Comparison of ENCODE assay signal across 18 cellular contexts in genomic region chr6:14373648-14374437, GRCh38.
"Had no signal": no experiment of that assay in that cellular context is flagged by ENCODE, and none has a peak within 500 bp of the region (broad histone marks: within the 10 kb centered on the region; RNA-seq: fewer than 3 reads in every experiment).

No MANE protein-coding gene starts in this region.

- H3K36me3 ChIP-seq: ascending aorta, left ventricle myocardium inferior, thyroid gland had no signal

- H3K4me3 ChIP-seq: ascending aorta, left ventricle myocardium inferior, thyroid gland had no signal

- H3K4me1 Mint-ChIP-seq: neural crest cell had no signal

- H3K27ac Mint-ChIP-seq: activated naive CD4-positive, alpha-beta T cell treated with anti-CD3 and anti-CD28 coated beads, Interleukin-2, amount 10 ng/mL, durations not matched to agents 7 days and 5 days had no signal

- H3K9me3 ChIP-seq: ascending aorta, left ventricle myocardium inferior, thyroid gland had no signal

- DNase-seq: activated CD4-positive, alpha-beta T cell treated with anti-CD3 and anti-CD28 coated beads, Interleukin-2, amount 50 U/mL, for 1 hour; activated CD4-positive, CD25-positive, alpha-beta regulatory T cell treated with anti-CD3 and anti-CD28 coated beads, Interleukin-2, amount 50 U/mL, for 72 hours; activated CD8-positive, alpha-beta memory T cell treated with anti-CD3 and anti-CD28 coated beads, Interleukin-2, amount 50 U/mL, for 4 hours; activated effector memory CD4-positive, alpha-beta T cell treated with Interleukin-2 at 50 U/mL for 16 hours; activated naive CD4-positive, alpha-beta T cell treated with anti-CD3 and anti-CD28 coated beads, Interleukin-2, amount 10 ng/mL, durations not matched to agents 7 days and 5 days; activated T-cell treated with anti-CD3 and anti-CD28 coated beads, Interleukin-2, amount 50 U/mL, for 4 hours; cortex of kidney; erythroblast; foreskin melanocyte; left ventricle myocardium inferior; stimulated activated CD4-positive, alpha-beta T cell treated with anti-CD3 and anti-CD28 coated beads, Interleukin-2, amount 100 ng/mL, for 48 hours; thyroid gland had no signal

- H3K9me3 Mint-ChIP-seq: activated naive CD4-positive, alpha-beta T cell treated with anti-CD3 and anti-CD28 coated beads, Interleukin-2, amount 10 ng/mL, durations not matched to agents 7 days and 5 days; activated T-cell treated with anti-CD3 and anti-CD28 coated beads, Interleukin-2, amount 50 U/mL, for 4 hours; central memory CD8-positive, alpha-beta T cell had no signal

- H3K27me3 ChIP-seq: ascending aorta, thyroid gland had no signal

- H3K27ac ChIP-seq: ascending aorta, left ventricle myocardium inferior, thyroid gland had no signal

- FAIRE-seq: endometrium, keratinocyte had no signal

- H3K4me1 ChIP-seq: ascending aorta, left ventricle myocardium inferior, thyroid gland had no signal

- H3K27me3 Mint-ChIP-seq: progenitor cell of endocrine pancreas had no signal

- H3K4me3 Mint-ChIP-seq: activated naive CD4-positive, alpha-beta T cell treated with anti-CD3 and anti-CD28 coated beads, Interleukin-2, amount 10 ng/mL, durations not matched to agents 7 days and 5 days; activated T-cell treated with anti-CD3 and anti-CD28 coated beads, Interleukin-2, amount 50 U/mL, for 4 hours; central memory CD8-positive, alpha-beta T cell; neural crest cell had no signal

- H3K36me3 Mint-ChIP-seq: activated naive CD4-positive, alpha-beta T cell treated with anti-CD3 and anti-CD28 coated beads, Interleukin-2, amount 10 ng/mL, durations not matched to agents 7 days and 5 days had no signal
